13 cellular contexts compared by ENCODE assay signal in the genomic region with DNA sequence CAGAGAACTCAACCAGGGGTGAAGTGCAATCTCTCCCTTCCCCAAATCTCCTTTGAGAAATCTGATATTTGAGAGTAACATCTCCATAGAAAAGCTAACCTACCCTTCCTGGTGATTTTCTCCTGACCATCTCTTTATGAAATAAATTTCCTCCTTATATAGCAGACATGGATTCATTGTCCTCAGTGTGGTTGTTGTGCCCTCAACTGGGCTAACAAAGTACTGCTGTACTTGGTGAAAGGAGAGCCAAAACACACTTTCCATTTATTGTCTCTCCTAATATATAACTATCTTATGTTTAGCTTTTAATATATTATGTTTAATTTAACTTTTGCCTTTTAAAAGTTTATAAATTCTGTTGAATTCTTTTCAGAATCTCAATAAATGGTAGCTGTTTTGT.
DNase-seq lines count a peak whose midpoint lies in the region; ATAC-seq, FAIRE-seq and TF ChIP-seq lines count a peak whose summit lies in the region.
"Had no signal": no experiment of that assay in that cellular context is flagged by ENCODE, and none has a peak within 500 bp of the region (broad histone marks: within the 10 kb centered on the region; RNA-seq: fewer than 3 reads in every experiment).

No MANE protein-coding gene starts in this region.

- H3K9ac ChIP-seq in adipocyte (ENCODE audit: low read length) (no peak overlapping the region), liver (ENCODE audit: low read depth in 1 of 2, low read length in 2 of 2) (no peak overlapping the region)

- POLR2A ChIA-PET in CD4-positive, alpha-beta memory T cell (lab: Charles Lee; ENCODE audit: partially characterized antibody), result no interaction called here

- peak; percentile 7 for TF ChIP-seq CTCF in D721Med (IDR thresholded peaks at IDR 0.05; ENCODE audit: insufficient read depth, missing control alignments)
- peak; percentile 60 for TF ChIP-seq CTCF in liver (IDR thresholded peaks at IDR 0.05; ENCODE audit: low read depth, low read length, missing input control)

- DNase-seq in D721Med (ENCODE audit: insufficient read length, low spot score), result no peak
- DNase-seq in HT-29 (ENCODE audit: low spot score), result peak; percentile 71
- peak; percentile 23 for DNase-seq in adipocyte (ENCODE audit: low read depth)
- no peak for DNase-seq in NK-92 (lab: John Stamatoyannopoulos, UW; ENCODE audit: unreplicated experiment)
- no peak for DNase-seq in CD4-positive, alpha-beta memory T cell
- DNase-seq in NOMO-1 treated with dmso at 0.1 percent for 144 hours (lab: John Stamatoyannopoulos, UW; ENCODE audit: unreplicated experiment), result no peak

- ATAC-seq in GM19324 (IDR thresholded peaks at IDR 0.05; ENCODE audit: low FRiP score, unreplicated experiment), result no peak
- ATAC-seq: stimulated activated memory B cell treated with anti-CD40 and anti-IgM and Interleukin-4, amounts not matched to agents 10 μg/mL and 1 μg/mL and 100 μg/mL, for 72 hours had no signal

- no peak overlapping the region for H3K4me3 ChIP-seq in adipocyte (ENCODE audit: low read length)
- H3K4me3 ChIP-seq in liver (ENCODE audit: low read depth in 1 of 3, low read length in 3 of 3), result no peak overlapping the region
- no peak overlapping the region for H3K4me3 ChIP-seq in CD4-positive, alpha-beta memory T cell (ENCODE audit: low read length in 2 of 2)
- H3K4me3 ChIP-seq: lung had no signal

- no peak overlapping the region for H3K4me3 Mint-ChIP-seq in CD4-positive, alpha-beta memory T cell
- H3K4me3 Mint-ChIP-seq: stimulated activated memory B cell treated with anti-CD40 and anti-IgM and Interleukin-4, amounts not matched to agents 10 μg/mL and 1 μg/mL and 100 μg/mL, for 72 hours; T-helper 2 cell treated with Interferon-gamma antibody and Interleukin-4, amounts not matched to agents 5 μg/mL and 100 μg/mL, for 36 hours had no signal

- peaks cover 0 to 17% (median 10%) of the 10 kb centered on the region in 8 donors for H3K9me3 Mint-ChIP-seq in CD4-positive, alpha-beta memory T cell

- CTCF ChIA-PET in CD4-positive, alpha-beta memory T cell (lab: Charles Lee; ENCODE audit: partially characterized antibody), result no interaction called here

- no peak for FAIRE-seq in D721Med (lab: Jason Lieb, UNC)

- H3K36me3 ChIP-seq in adipocyte (ENCODE audit: control insufficient read depth, insufficient read depth, low read length, severe bottlenecking), result no peaks in the 10 kb centered on the region
- no peaks in the 10 kb centered on the region for H3K36me3 ChIP-seq in liver (ENCODE audit: control insufficient read depth in 4 of 4, insufficient read depth in 3 of 4, low read depth in 1 of 4, low read length in 3 of 4)
- H3K36me3 ChIP-seq in CD4-positive, alpha-beta memory T cell (ENCODE audit: insufficient read depth, low read length), result no peaks in the 10 kb centered on the region

- no peaks in the 10 kb centered on the region for H3K4me1 ChIP-seq in adipocyte (ENCODE audit: control insufficient read depth, insufficient read depth, low read length)
- no peaks in the 10 kb centered on the region for H3K4me1 ChIP-seq in liver (ENCODE audit: control insufficient read depth in 4 of 4, insufficient read depth in 4 of 4, low read length in 3 of 4)
- no peaks in the 10 kb centered on the region for H3K4me1 ChIP-seq in CD4-positive, alpha-beta memory T cell (ENCODE audit: insufficient read depth, low read length)

- no peak overlapping the region for H3K27ac Mint-ChIP-seq in CD4-positive, alpha-beta memory T cell
- H3K27ac Mint-ChIP-seq: activated T-helper 2 cell treated with anti-CD3 and anti-CD28 coated beads, Interferon-gamma antibody, Interleukin-2, Interleukin-4, amounts not matched to agents 10 μg/mL and 5 μg/mL and 100 μg/mL, durations not matched to agents 14 hours and 24 hours and 36 hours; stimulated activated memory B cell treated with anti-CD40 and anti-IgM and Interleukin-4, amounts not matched to agents 10 μg/mL and 1 μg/mL and 100 μg/mL, for 72 hours; T-helper 2 cell treated with Interferon-gamma antibody and Interleukin-4, amounts not matched to agents 5 μg/mL and 100 μg/mL, for 36 hours had no signal

- peak; percentile 86 to 88 for TF ChIP-seq RAD21 in liver (IDR thresholded peaks at IDR 0.05)

- intact Hi-C loops in CD4-positive, alpha-beta memory T cell (cut with micrococcal nuclease), result no loop called here

- H3K27ac ChIP-seq in liver (ENCODE audit: low read depth in 1 of 2, low read length in 2 of 2), result no peak overlapping the region
- H3K27ac ChIP-seq in CD4-positive, alpha-beta memory T cell (ENCODE audit: low read depth, low read length), result no peak overlapping the region
- H3K27ac ChIP-seq: epithelial cell of prostate had no signal

- no peaks in the 10 kb centered on the region for H3K9me3 ChIP-seq in adipocyte (ENCODE audit: control insufficient read depth, low read length)
- H3K9me3 ChIP-seq in liver (ENCODE audit: control insufficient read depth in 4 of 4, low read length in 3 of 4), result no peaks in the 10 kb centered on the region
- H3K9me3 ChIP-seq in CD4-positive, alpha-beta memory T cell (ENCODE audit: control insufficient read depth in 1 of 2, low read length in 2 of 2), result no peaks in the 10 kb centered on the region

- H3K4me1 Mint-ChIP-seq in CD4-positive, alpha-beta memory T cell, result no peaks in the 10 kb centered on the region
- H3K4me1 Mint-ChIP-seq: stimulated activated memory B cell treated with anti-CD40 and anti-IgM and Interleukin-4, amounts not matched to agents 10 μg/mL and 1 μg/mL and 100 μg/mL, for 72 hours had no signal

- H3K27me3 Mint-ChIP-seq in CD4-positive, alpha-beta memory T cell, result no peaks in the 10 kb centered on the region
- H3K27me3 Mint-ChIP-seq: stimulated activated memory B cell treated with anti-CD40 and anti-IgM and Interleukin-4, amounts not matched to agents 10 μg/mL and 1 μg/mL and 100 μg/mL, for 72 hours had no signal

- H3K27me3 ChIP-seq in adipocyte (replicated peaks; ENCODE audit: control insufficient read depth, insufficient read depth, low read length) (no peaks in the 10 kb centered on the region), liver (ENCODE audit: control insufficient read depth in 4 of 4, insufficient read depth in 4 of 4, low read length in 3 of 4) (no peaks in the 10 kb centered on the region)
- no peaks in the 10 kb centered on the region for H3K27me3 ChIP-seq in CD4-positive, alpha-beta memory T cell (ENCODE audit: insufficient read depth, low read length)

- H3K36me3 Mint-ChIP-seq in CD4-positive, alpha-beta memory T cell, result no peaks in the 10 kb centered on the region
- H3K36me3 Mint-ChIP-seq: stimulated activated memory B cell treated with anti-CD40 and anti-IgM and Interleukin-4, amounts not matched to agents 10 μg/mL and 1 μg/mL and 100 μg/mL, for 72 hours had no signal

TF ChIP-seq in liver, 16 proteins besides CTCF, POLR2A, EP300 and RAD21:
- TF ChIP-seq, protein P1, sequence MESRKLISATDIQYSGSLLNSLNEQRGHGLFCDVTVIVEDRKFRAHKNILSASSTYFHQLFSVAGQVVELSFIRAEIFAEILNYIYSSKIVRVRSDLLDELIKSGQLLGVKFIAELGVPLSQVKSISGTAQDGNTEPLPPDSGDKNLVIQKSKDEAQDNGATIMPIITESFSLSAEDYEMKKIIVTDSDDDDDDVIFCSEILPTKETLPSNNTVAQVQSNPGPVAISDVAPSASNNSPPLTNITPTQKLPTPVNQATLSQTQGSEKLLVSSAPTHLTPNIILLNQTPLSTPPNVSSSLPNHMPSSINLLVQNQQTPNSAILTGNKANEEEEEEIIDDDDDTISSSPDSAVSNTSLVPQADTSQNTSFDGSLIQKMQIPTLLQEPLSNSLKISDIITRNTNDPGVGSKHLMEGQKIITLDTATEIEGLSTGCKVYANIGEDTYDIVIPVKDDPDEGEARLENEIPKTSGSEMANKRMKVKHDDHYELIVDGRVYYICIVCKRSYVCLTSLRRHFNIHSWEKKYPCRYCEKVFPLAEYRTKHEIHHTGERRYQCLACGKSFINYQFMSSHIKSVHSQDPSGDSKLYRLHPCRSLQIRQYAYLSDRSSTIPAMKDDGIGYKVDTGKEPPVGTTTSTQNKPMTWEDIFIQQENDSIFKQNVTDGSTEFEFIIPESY (IDR thresholded peaks at IDR 0.05), result no peak
- TF ChIP-seq HNF4G (IDR thresholded peaks at IDR 0.05), result no peak
- no peak for TF ChIP-seq NR2F2 (IDR thresholded peaks at IDR 0.05)
- no peak for TF ChIP-seq HNF4A (conservative IDR thresholded peaks at IDR 0.05)
TF ChIP-seq in liver: peak in this region for 0.

Comparison
In these comparisons a context has a peak if more than half of its experiments do, and no peak if none do; other contexts are left out.
1. DNase-seq: peak in HT-29 (single experiment) and adipocyte (single experiment); none in D721Med (single experiment), NK-92 (single experiment), CD4-positive, alpha-beta memory T cell (0 of 5) and NOMO-1 treated with dmso at 0.1 percent for 144 hours (single experiment).